ENCODE assay signal across 8 cellular contexts in the genomic region with DNA sequence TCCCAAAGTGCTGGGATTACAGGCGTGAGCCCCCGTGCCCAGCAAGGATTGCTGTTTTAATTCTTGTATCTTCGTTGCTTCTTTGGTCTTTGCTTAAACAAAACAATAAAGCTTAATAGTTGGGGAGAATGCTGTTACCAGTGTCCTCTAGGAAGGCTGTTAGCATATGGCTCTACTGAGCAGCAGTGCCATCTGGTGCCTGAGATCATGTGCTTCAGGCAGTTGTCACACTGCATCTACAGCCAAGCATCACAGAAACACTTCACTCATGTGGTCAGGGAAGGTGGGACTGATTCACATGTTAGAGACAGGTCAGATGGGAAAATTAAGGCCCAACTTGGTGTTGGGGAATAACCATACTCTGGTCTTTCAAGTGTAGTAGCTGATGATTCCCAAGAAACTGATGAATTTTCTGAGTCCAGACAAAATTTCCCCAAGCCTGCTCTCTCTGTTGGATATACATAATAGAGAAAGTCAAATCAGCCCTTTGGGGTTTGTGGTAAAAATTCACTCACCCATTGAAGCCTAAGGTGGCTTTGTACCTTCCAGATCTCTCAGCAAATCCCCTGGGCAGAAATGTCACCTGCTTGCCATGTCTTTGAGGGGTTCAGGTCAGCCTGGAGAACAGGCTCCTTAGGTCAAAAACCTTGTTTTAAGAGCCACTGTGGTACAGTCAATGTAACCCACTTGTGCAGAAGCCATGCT. TPM values are rescaled to one million over a fixed set of nuclear protein-coding genes. Genes with fewer than 3 reads are reported as not detected.
DNase-seq lines count a peak whose midpoint lies in the region; ATAC-seq and TF ChIP-seq lines count a peak whose summit lies in the region.

No MANE protein-coding gene starts in this region.

- no peak overlapping the region for H2AFZ ChIP-seq in neural cell (ENCODE audit: low read depth, low read length)

- no peaks in the 10 kb centered on the region for H4K20me1 ChIP-seq in neural cell (ENCODE audit: insufficient read depth)

- H3K4me3 ChIP-seq in neural cell (ENCODE audit: low read length): no peak overlapping the region

- no peaks in the 10 kb centered on the region for H3K9me2 ChIP-seq in neural cell (ENCODE audit: insufficient read depth, low read length)

- H3K9me3 ChIP-seq in neural cell (ENCODE audit: low read length): no peaks in the 10 kb centered on the region

- H3K36me3 ChIP-seq in neural cell (ENCODE audit: insufficient read depth, low read length): no peaks in the 10 kb centered on the region

- TF ChIP-seq CTCF in neural cell (IDR thresholded peaks at IDR 0.05; ENCODE audit: poor library complexity, severe bottlenecking): peak; percentile 61

- peak; percentile 63 for ATAC-seq in GM18498 (IDR thresholded peaks at IDR 0.05; ENCODE audit: unreplicated experiment)
- peak; percentile 96 for ATAC-seq in SK-N-SH treated with all-trans-retinoic acid at 6 μM for 48 hours
- ATAC-seq in HG02938 (IDR thresholded peaks at IDR 0.05; ENCODE audit: unreplicated experiment): no peak
- ATAC-seq in GM18505 (IDR thresholded peaks at IDR 0.05; ENCODE audit: unreplicated experiment): no peak

- DNase-seq in COLO668 (lab: John Stamatoyannopoulos, UW; ENCODE audit: unreplicated experiment): peak; percentile 28
- DNase-seq in HuH-7 (ENCODE audit: low spot score): peak; percentile 70
- DNase-seq in erythroblast (lab: John Stamatoyannopoulos, UW): peak; percentile 54 to 57

- no peak for TF ChIP-seq EP300 in neural cell (conservative IDR thresholded peaks at IDR 0.05; ENCODE audit: poor library complexity, severe bottlenecking)

- H3K4me2 ChIP-seq in neural cell (ENCODE audit: low read length): no peak overlapping the region

- H3K9ac ChIP-seq in neural cell (ENCODE audit: low read length): no peak overlapping the region

- no peak overlapping the region for H3K27ac ChIP-seq in neural cell (ENCODE audit: low read length)

- peak; percentile 62 for TF ChIP-seq RAD21 in neural cell (conservative IDR thresholded peaks at IDR 0.05)

- H3F3A ChIP-seq in neural cell (ENCODE audit: insufficient read depth, low read length, poor library complexity, severe bottlenecking): no peaks in the 10 kb centered on the region

- no peaks in the 10 kb centered on the region for H3K27me3 ChIP-seq in neural cell (ENCODE audit: insufficient read depth, low read depth, low read length)

- TF ChIP-seq POLR2A in erythroblast (IDR thresholded peaks at IDR 0.05; ENCODE audit: low read length) (no peak), GM18505 (IDR thresholded peaks at IDR 0.05; ENCODE audit: borderline replicate concordance, extremely low read depth, insufficient read depth, insufficient read length) (no peak)

- H3K79me2 ChIP-seq in neural cell (replicated peaks; ENCODE audit: insufficient read depth, low read length): no peaks in the 10 kb centered on the region

TF ChIP-seq in SK-N-SH treated with all-trans-retinoic acid at 6 μM for 48 hours, 23 proteins besides CTCF, POLR2A, EP300 and RAD21 (continues in another document):
- TF ChIP-seq TCF4 (CRISPR knock-in tag; IDR thresholded peaks at IDR 0.05; ENCODE audit: borderline replicate concordance) (no peak; the same call in 1 of the 2 replicates), RARB (CRISPR knock-in tag; IDR thresholded peaks at IDR 0.05) (no peak), SNAI2 (CRISPR knock-in tag; IDR thresholded peaks at IDR 0.05) (no peak), ESRRG (CRISPR knock-in tag; IDR thresholded peaks at IDR 0.05) (no peak), PPARA (CRISPR knock-in tag; IDR thresholded peaks at IDR 0.05; ENCODE audit: borderline replicate concordance) (no peak), ZNF565 (CRISPR knock-in tag; conservative IDR thresholded peaks at IDR 0.05; ENCODE audit: low read depth) (no peak)
- TF ChIP-seq, protein P1, sequence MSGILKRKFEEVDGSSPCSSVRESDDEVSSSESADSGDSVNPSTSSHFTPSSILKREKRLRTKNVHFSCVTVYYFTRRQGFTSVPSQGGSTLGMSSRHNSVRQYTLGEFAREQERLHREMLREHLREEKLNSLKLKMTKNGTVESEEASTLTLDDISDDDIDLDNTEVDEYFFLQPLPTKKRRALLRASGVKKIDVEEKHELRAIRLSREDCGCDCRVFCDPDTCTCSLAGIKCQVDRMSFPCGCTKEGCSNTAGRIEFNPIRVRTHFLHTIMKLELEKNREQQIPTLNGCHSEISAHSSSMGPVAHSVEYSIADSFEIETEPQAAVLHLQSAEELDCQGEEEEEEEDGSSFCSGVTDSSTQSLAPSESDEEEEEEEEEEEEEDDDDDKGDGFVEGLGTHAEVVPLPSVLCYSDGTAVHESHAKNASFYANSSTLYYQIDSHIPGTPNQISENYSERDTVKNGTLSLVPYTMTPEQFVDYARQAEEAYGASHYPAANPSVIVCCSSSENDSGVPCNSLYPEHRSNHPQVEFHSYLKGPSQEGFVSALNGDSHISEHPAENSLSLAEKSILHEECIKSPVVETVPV (CRISPR knock-in tag; IDR thresholded peaks at IDR 0.05): no peak
- TF ChIP-seq, protein P2, sequence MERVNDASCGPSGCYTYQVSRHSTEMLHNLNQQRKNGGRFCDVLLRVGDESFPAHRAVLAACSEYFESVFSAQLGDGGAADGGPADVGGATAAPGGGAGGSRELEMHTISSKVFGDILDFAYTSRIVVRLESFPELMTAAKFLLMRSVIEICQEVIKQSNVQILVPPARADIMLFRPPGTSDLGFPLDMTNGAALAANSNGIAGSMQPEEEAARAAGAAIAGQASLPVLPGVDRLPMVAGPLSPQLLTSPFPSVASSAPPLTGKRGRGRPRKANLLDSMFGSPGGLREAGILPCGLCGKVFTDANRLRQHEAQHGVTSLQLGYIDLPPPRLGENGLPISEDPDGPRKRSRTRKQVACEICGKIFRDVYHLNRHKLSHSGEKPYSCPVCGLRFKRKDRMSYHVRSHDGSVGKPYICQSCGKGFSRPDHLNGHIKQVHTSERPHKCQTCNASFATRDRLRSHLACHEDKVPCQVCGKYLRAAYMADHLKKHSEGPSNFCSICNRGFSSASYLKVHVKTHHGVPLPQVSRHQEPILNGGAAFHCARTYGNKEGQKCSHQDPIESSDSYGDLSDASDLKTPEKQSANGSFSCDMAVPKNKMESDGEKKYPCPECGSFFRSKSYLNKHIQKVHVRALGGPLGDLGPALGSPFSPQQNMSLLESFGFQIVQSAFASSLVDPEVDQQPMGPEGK (CRISPR knock-in tag; IDR thresholded peaks at IDR 0.05; ENCODE audit: borderline replicate concordance): no peak

TF ChIP-seq in neural cell, 6 proteins besides CTCF, POLR2A, EP300 and RAD21:
- TF ChIP-seq EZH2 (IDR thresholded peaks at IDR 0.05; ENCODE audit: borderline replicate concordance, insufficient read depth, low read length, poor library complexity, severe bottlenecking) (no peak), SMC3 (conservative IDR thresholded peaks at IDR 0.05; ENCODE audit: poor library complexity) (peak; percentile 64)

RNA-seq across cellular contexts. Expression of a gene that starts 28.4 kb away (rescaled TPM):
- 11.2 and 17.2 TPM in 2 replicates for polyA plus RNA-seq in neural cell
- polyA minus RNA-seq in neural cell: 12.4 and 15.3 TPM in 2 replicates

RNA-seq across cellular contexts. Expression of a gene that starts 43.0 kb away (rescaled TPM):
- not detected in 2 replicates for polyA plus RNA-seq in neural cell
- not detected in 2 replicates for polyA minus RNA-seq in neural cell

RNA-seq across cellular contexts. Expression of a gene that starts 48.3 kb away (rescaled TPM):
- polyA plus RNA-seq in neural cell: 43.0 and 49.6 TPM in 2 replicates
- polyA minus RNA-seq in neural cell: 49.8 and 54.3 TPM in 2 replicates

Comparison
In these comparisons a context has a peak if more than half of its experiments do, and no peak if none do; other contexts are left out.
1. ATAC-seq: peak in GM18498 (single experiment) and SK-N-SH treated with all-trans-retinoic acid at 6 μM for 48 hours (single experiment); none in HG02938 (single experiment) and GM18505 (single experiment).
2. Peak in every context shown above with its lines, with median percentiles within 50 percentile points of each other: DNase-seq.